Comparison of ENCODE assay signal across 25 cellular contexts in the genomic region with DNA sequence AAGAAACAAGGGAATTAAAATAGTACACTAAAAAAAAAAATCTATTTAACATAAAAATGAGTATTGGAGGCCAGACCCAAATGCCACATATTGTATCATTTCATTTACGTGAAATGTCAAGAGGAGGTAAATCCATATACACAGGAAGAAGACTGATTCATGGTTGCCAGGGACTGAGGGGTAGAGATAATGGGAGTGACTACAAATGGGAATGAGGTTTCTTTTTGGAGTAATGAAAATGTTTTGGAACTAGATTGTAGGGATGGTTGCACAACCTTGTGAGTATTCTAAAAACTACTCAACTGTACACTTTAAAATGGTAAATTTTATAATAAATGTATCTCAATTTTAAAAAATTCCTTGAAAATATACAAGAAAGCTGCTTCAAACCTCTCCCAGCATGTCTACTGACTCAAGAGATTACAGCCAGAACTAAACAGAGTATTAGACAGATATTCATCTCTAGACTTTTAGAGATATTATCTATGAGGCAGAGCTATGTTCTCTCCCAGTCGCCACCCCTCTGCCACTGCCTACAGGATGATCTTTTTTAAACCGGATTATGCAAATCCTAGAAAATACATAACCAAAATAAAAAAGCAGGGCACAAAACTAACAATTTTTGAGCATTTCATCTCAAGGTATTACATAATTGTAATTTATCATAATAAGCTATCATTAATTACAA. TPM values are rescaled to one million over a fixed set of nuclear protein-coding genes. Genes with fewer than 3 reads are reported as not detected.
DNase-seq lines count a peak whose midpoint lies in the region; ATAC-seq, FAIRE-seq and TF ChIP-seq lines count a peak whose summit lies in the region.
"Had no signal": no experiment of that assay in that cellular context is flagged by ENCODE, and none has a peak within 500 bp of the region (broad histone marks: within the 10 kb centered on the region; RNA-seq: fewer than 3 reads in every experiment).

No MANE protein-coding gene starts in this region.

- no peak overlapping the region for H3K4me3 Mint-ChIP-seq in activated CD8-positive, alpha-beta memory T cell treated with anti-CD3 and anti-CD28 coated beads, Interleukin-2, amount 10 ng/mL, durations not matched to agents 7 days and 5 days
- H3K4me3 Mint-ChIP-seq: activated CD8-positive, alpha-beta T cell treated with anti-CD3 and anti-CD28 coated beads for 36 hours; activated naive CD4-positive, alpha-beta T cell treated with anti-CD3 and anti-CD28 coated beads for 36 hours; activated T-cell treated with anti-CD3 and anti-CD28 coated beads, Interleukin-2, amount 50 U/mL, for 24 hours; endodermal cell; neural crest cell; T-helper 17 cell had no signal

- CTCF ChIA-PET in activated CD8-positive, alpha-beta memory T cell treated with anti-CD3 and anti-CD28 coated beads, Interleukin-2, amount 10 ng/mL, durations not matched to agents 7 days and 5 days (lab: Charles Lee), result interaction anchor here (1.1 to 1.7 kb wide), 2 partner anchors 40 to 125 kb away, joined by 3 to 7 read pairs; no protein-coding TSS in a partner anchor

- TF ChIP-seq POLR2A in testis (IDR thresholded peaks at IDR 0.05), result no peak

- peak; percentile 67 for FAIRE-seq in A204.1 (lab: Jason Lieb, UNC)

- no peak overlapping the region for H3K4me3 ChIP-seq in fibroblast of villous mesenchyme (ENCODE audit: low read depth, low read length)
- H3K4me3 ChIP-seq in testis, result no peak overlapping the region
- H3K4me3 ChIP-seq: vagina had no signal

- TF ChIP-seq CTCF in fibroblast of villous mesenchyme (IDR thresholded peaks at IDR 0.05; ENCODE audit: insufficient read depth, low read depth, low read length), result no peak
- no peak for TF ChIP-seq CTCF in testis (IDR thresholded peaks at IDR 0.05)

- H3K27me3 ChIP-seq in testis, result no peaks in the 10 kb centered on the region
- H3K27me3 ChIP-seq: vagina had no signal

- ATAC-seq in activated CD8-positive, alpha-beta memory T cell treated with anti-CD3 and anti-CD28 coated beads, Interleukin-2, amount 10 ng/mL, durations not matched to agents 7 days and 5 days, result no peak
- ATAC-seq: activated CD8-positive, alpha-beta T cell treated with anti-CD3 and anti-CD28 coated beads for 36 hours; T-helper 17 cell had no signal

- peaks cover 24% of the 10 kb centered on the region for H3K4me1 Mint-ChIP-seq in activated CD8-positive, alpha-beta memory T cell treated with anti-CD3 and anti-CD28 coated beads, Interleukin-2, amount 10 ng/mL, durations not matched to agents 7 days and 5 days

- WGBS in testis, 2 donors, result 80% methylated on average over 3 of the region's 3 CpGs

- DNase-seq in GM03348 (ENCODE audit: low spot score) (peak; percentile 27), amniotic epithelial cell (ENCODE audit: low read depth) (peak; percentile 60), fibroblast of villous mesenchyme (ENCODE audit: low read depth) (peak; percentile 27), testis (no peak), NCI-H1694 (lab: John Stamatoyannopoulos, UW) (no peak), GF-D8 (lab: John Stamatoyannopoulos, UW) (no peak)
- no peak for DNase-seq in activated CD8-positive, alpha-beta memory T cell treated with anti-CD3 and anti-CD28 coated beads, Interleukin-2, amount 10 ng/mL, durations not matched to agents 7 days and 5 days
- DNase-seq: activated CD8-positive, alpha-beta T cell treated with anti-CD3 and anti-CD28 coated beads for 36 hours; activated naive CD4-positive, alpha-beta T cell treated with anti-CD3 and anti-CD28 coated beads for 36 hours; activated T-cell treated with anti-CD3 and anti-CD28 coated beads, Interleukin-2, amount 50 U/mL, for 24 hours; aorta; CD4-positive, CD25-positive, alpha-beta regulatory T cell; DMS153; endodermal cell; foreskin melanocyte; kidney glomerular epithelial cell; NCI-H1436; SHP77 treated with DMSO at 0.1 percent for 48 hours; stimulated activated CD4-positive, alpha-beta T cell treated with anti-CD3 and anti-CD28 coated beads, Interleukin-12 subunit alpha, Interleukin-12 subunit beta, amount 100 ng/mL, for 4 hours; stimulated activated CD8-positive, alpha-beta memory T cell treated with anti-CD3 and anti-CD28 coated beads, Interleukin-4, amount 100 ng/mL, for 48 hours; T-helper 17 cell; WERI-Rb-1 had no signal

- H3K4me1 ChIP-seq in testis, result peaks cover 7% of the 10 kb centered on the region

- H3K9me3 ChIP-seq in testis, result no peaks in the 10 kb centered on the region
- H3K9me3 ChIP-seq: vagina had no signal

- H3K27ac Mint-ChIP-seq in activated CD8-positive, alpha-beta memory T cell treated with anti-CD3 and anti-CD28 coated beads, Interleukin-2, amount 10 ng/mL, durations not matched to agents 7 days and 5 days, result no peak overlapping the region
- H3K27ac Mint-ChIP-seq: activated CD8-positive, alpha-beta T cell treated with anti-CD3 and anti-CD28 coated beads for 36 hours; activated naive CD4-positive, alpha-beta T cell treated with anti-CD3 and anti-CD28 coated beads for 36 hours; activated T-cell treated with anti-CD3 and anti-CD28 coated beads, Interleukin-2, amount 50 U/mL, for 24 hours; endodermal cell; T-helper 17 cell had no signal

- H3K36me3 Mint-ChIP-seq in activated CD8-positive, alpha-beta memory T cell treated with anti-CD3 and anti-CD28 coated beads, Interleukin-2, amount 10 ng/mL, durations not matched to agents 7 days and 5 days, result peaks cover 29% of the 10 kb centered on the region

- intact Hi-C loops in testis (cut with DNase I; ENCODE audit: low total_unique reads), result no loop called here

- H3K27me3 Mint-ChIP-seq in activated CD8-positive, alpha-beta memory T cell treated with anti-CD3 and anti-CD28 coated beads, Interleukin-2, amount 10 ng/mL, durations not matched to agents 7 days and 5 days, result no peaks in the 10 kb centered on the region
- H3K27me3 Mint-ChIP-seq: activated CD8-positive, alpha-beta T cell treated with anti-CD3 and anti-CD28 coated beads for 36 hours; activated T-cell treated with anti-CD3 and anti-CD28 coated beads, Interleukin-2, amount 50 U/mL, for 24 hours; CD4-positive, CD25-positive, alpha-beta regulatory T cell; T-helper 17 cell had no signal

- no peaks in the 10 kb centered on the region for H3K9me3 Mint-ChIP-seq in activated CD8-positive, alpha-beta memory T cell treated with anti-CD3 and anti-CD28 coated beads, Interleukin-2, amount 10 ng/mL, durations not matched to agents 7 days and 5 days (ENCODE audit: low read depth)
- H3K9me3 Mint-ChIP-seq: activated CD8-positive, alpha-beta T cell treated with anti-CD3 and anti-CD28 coated beads for 36 hours; activated naive CD4-positive, alpha-beta T cell treated with anti-CD3 and anti-CD28 coated beads for 36 hours; activated T-cell treated with anti-CD3 and anti-CD28 coated beads, Interleukin-2, amount 50 U/mL, for 24 hours; CD4-positive, CD25-positive, alpha-beta regulatory T cell; endodermal cell; neural crest cell had no signal

- no peak overlapping the region for H3K27ac ChIP-seq in testis
- H3K27ac ChIP-seq: vagina, WERI-Rb-1 had no signal

- no peaks in the 10 kb centered on the region for H3K36me3 ChIP-seq in testis (ENCODE audit: low read depth, missing control alignments)
- H3K36me3 ChIP-seq: vagina had no signal

RNA-seq across cellular contexts. Expression of a gene that starts 6.2 kb away (rescaled TPM):
- total RNA-seq in fibroblast of villous mesenchyme (35.8 and 56.6 TPM in 2 replicates), testis (100 to 1,000 TPM; 170 to 200 TPM)
- total RNA-seq in activated CD8-positive, alpha-beta memory T cell treated with anti-CD3 and anti-CD28 coated beads, Interleukin-2, amount 10 ng/mL, durations not matched to agents 7 days and 5 days, result 10 to 100 TPM; 31.3 to 37.7 TPM
- polyA plus RNA-seq in testis (ENCODE audit: insufficient read depth, low read depth, low replicate concordance), result 57.3 TPM

RNA-seq across cellular contexts. Expression of a gene that starts 49.3 kb away (rescaled TPM):
- 30.7 and 31.9 TPM in 2 replicates for total RNA-seq in fibroblast of villous mesenchyme
- 10 to 100 TPM; 32.5 to 36.0 TPM for total RNA-seq in activated CD8-positive, alpha-beta memory T cell treated with anti-CD3 and anti-CD28 coated beads, Interleukin-2, amount 10 ng/mL, durations not matched to agents 7 days and 5 days
- total RNA-seq in testis, result 10 to 100 TPM; 25.8 to 27.8 TPM
- polyA plus RNA-seq in testis (ENCODE audit: insufficient read depth, low read depth, low replicate concordance), result 14.6 TPM

Comparison
In these comparisons a context has a peak if more than half of its experiments do, and no peak if none do; other contexts are left out.
1. DNase-seq: peak in GM03348 (single experiment), amniotic epithelial cell (single experiment) and fibroblast of villous mesenchyme (single experiment); none in activated CD8-positive, alpha-beta memory T cell treated with anti-CD3 and anti-CD28 coated beads, Interleukin-2, amount 10 ng/mL, durations not matched to agents 7 days and 5 days (single experiment), testis (single experiment), NCI-H1694 (single experiment) and GF-D8 (single experiment).